ENCODE assay signal across 26 cellular contexts in the genomic region with DNA sequence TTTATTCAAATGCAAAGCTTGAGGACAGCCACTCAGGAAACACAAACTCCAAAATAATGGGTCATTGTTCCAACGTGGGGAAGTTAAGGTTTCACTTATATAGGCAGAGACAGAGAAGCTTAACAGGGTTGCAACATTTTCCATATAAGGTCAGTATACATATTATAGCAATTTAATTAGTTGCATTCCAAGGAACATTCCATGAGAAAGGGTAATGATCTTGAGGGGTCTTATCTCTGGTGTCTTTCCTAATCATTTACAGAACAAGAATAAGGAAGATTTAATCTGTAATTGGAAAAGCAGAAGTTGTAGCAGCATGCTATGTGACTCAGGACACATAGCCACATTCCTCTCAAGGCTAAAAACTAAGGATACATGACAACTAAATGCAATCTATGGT. TPM values are rescaled to one million over a fixed set of nuclear protein-coding genes. Genes with fewer than 3 reads are reported as not detected.
A peak's percentile ranks its signal among the peaks of the same experiment; 100 is the strongest.
DNase-seq lines count a peak whose midpoint lies in the region; TF ChIP-seq lines count a peak whose summit lies in the region.
"Had no signal": no experiment of that assay in that cellular context is flagged by ENCODE, and none has a peak within 500 bp of the region (broad histone marks: within the 10 kb centered on the region; RNA-seq: fewer than 3 reads in every experiment).

No MANE protein-coding gene starts in this region.

- H3K9me2 ChIP-seq in GM23248 (ENCODE audit: insufficient read depth), result no peaks in the 10 kb centered on the region

- no peak overlapping the region for H4K8ac ChIP-seq in mesenchymal stem cell (ENCODE audit: low read length)

- no peak overlapping the region for H3K23ac ChIP-seq in mesenchymal stem cell (ENCODE audit: low read length in 2 of 2)

- H4K91ac ChIP-seq in mesenchymal stem cell (ENCODE audit: low read length), result no peak overlapping the region

- no peaks in the 10 kb centered on the region for H4K20me1 ChIP-seq in GM23248 (ENCODE audit: insufficient read depth)

- no peaks in the 10 kb centered on the region for H3K79me2 ChIP-seq in GM23248 (ENCODE audit: insufficient read depth)

- no peak overlapping the region for H3K18ac ChIP-seq in mesenchymal stem cell (ENCODE audit: low read depth in 1 of 2, low read length in 2 of 2)

- intact Hi-C loops in sigmoid colon (cut with DNase I), result no loop called here

- no peak for TF ChIP-seq POLR2A in sigmoid colon (IDR thresholded peaks at IDR 0.05)

- no peaks in the 10 kb centered on the region for H3F3A ChIP-seq in GM23248 (ENCODE audit: insufficient read depth)

- H2BK12ac ChIP-seq in mesenchymal stem cell (ENCODE audit: low read length in 2 of 2), result no peak overlapping the region

- no peak overlapping the region for H3K4ac ChIP-seq in mesenchymal stem cell (ENCODE audit: low read depth in 1 of 2, low read length in 2 of 2)

- H3K9me3 ChIP-seq in GM23248 (ENCODE audit: low read depth), result no peaks in the 10 kb centered on the region
- no peaks in the 10 kb centered on the region for H3K9me3 ChIP-seq in mesenchymal stem cell (ENCODE audit: control insufficient read depth, low read length)
- no peaks in the 10 kb centered on the region for H3K9me3 ChIP-seq in sigmoid colon
- H3K9me3 ChIP-seq: mucosa of descending colon, prostate gland, thyroid gland had no signal

- H3K14ac ChIP-seq in mesenchymal stem cell (ENCODE audit: low read length in 2 of 2), result no peak overlapping the region

- H3K4me1 ChIP-seq in GM23248 (ENCODE audit: insufficient read depth), result no peaks in the 10 kb centered on the region
- H3K4me1 ChIP-seq in mesenchymal stem cell (ENCODE audit: control insufficient read depth, insufficient read depth, low read depth, low read length), result no peaks in the 10 kb centered on the region
- peaks cover 0 to 7% (median 2%) of the 10 kb centered on the region in 4 donors for H3K4me1 ChIP-seq in sigmoid colon
- H3K4me1 ChIP-seq: prostate gland had no signal

- no peaks in the 10 kb centered on the region for H3K36me3 ChIP-seq in GM23248 (ENCODE audit: low read depth)
- peaks cover 0 to 4% of the 10 kb centered on the region in 2 experiments for H3K36me3 ChIP-seq in mesenchymal stem cell (ENCODE audit: control insufficient read depth in 1 of 2, insufficient read depth in 2 of 2, low read depth in 1 of 2, low read length in 2 of 2)
- H3K36me3 ChIP-seq in sigmoid colon, result no peaks in the 10 kb centered on the region
- H3K36me3 ChIP-seq: prostate gland, thyroid gland had no signal

- H3K4me2 ChIP-seq in GM23248 (ENCODE audit: unreplicated experiment) (no peak overlapping the region), mesenchymal stem cell (ENCODE audit: low read length, poor library complexity, severe bottlenecking) (no peak overlapping the region)
- H3K4me2 ChIP-seq: KMS-11 had no signal

- H2BK120ac ChIP-seq in mesenchymal stem cell (ENCODE audit: low read depth, low read length), result no peak overlapping the region

- in situ Hi-C loops in GM23248 (cut with MboI), result no loop called here

- H3K27ac ChIP-seq in GM23248 (no peak overlapping the region), mesenchymal stem cell (ENCODE audit: low read length, poor library complexity, severe bottlenecking) (no peak overlapping the region), sigmoid colon (no peak overlapping the region)
- H3K27ac ChIP-seq: C4-2B, HL-60, KMS-11, prostate gland, thyroid gland, VCaP had no signal

- DNase-seq in CD1c-positive myeloid dendritic cell (ENCODE audit: extremely low spot score), result peak; percentile 18
- peak; percentile 7 for DNase-seq in GM23248
- peak; percentile 32 for DNase-seq in OCI-M1 (lab: John Stamatoyannopoulos, UW)
- DNase-seq in mesenchymal stem cell, result peak; percentile 8
- no peak for DNase-seq in NAMALWA (ENCODE audit: low spot score)
- no peak for DNase-seq in sigmoid colon
- DNase-seq in GM20000 (ENCODE audit: low spot score), result no peak
- DNase-seq: activated CD4-positive, alpha-beta T cell treated with anti-CD3 and anti-CD28 coated beads for 4 hours; activated CD8-positive, alpha-beta T cell treated with anti-CD3 and anti-CD28 coated beads, Interleukin-2, amount 10 ng/mL, durations not matched to agents 7 days and 5 days; activated naive CD4-positive, alpha-beta T cell treated with anti-CD3 and anti-CD28 coated beads, Interleukin-2, amount 50 U/mL, for 16 hours; left cardiac atrium; MM.1S; mucosa of descending colon; natural killer cell; occipital lobe; RPMI8226; stimulated activated CD4-positive, alpha-beta T cell treated with anti-CD3 and anti-CD28 coated beads, Interleukin-4, amount 100 ng/mL, for 1 hour; T-helper 2 cell; thyroid gland had no signal

- H3K27me3 ChIP-seq in GM23248 (replicated peaks; ENCODE audit: insufficient read depth) (no peaks in the 10 kb centered on the region), mesenchymal stem cell (ENCODE audit: control insufficient read depth in 1 of 2, insufficient read depth in 1 of 2, low read length in 2 of 2) (no peaks in the 10 kb centered on the region), sigmoid colon (no peaks in the 10 kb centered on the region)
- H3K27me3 ChIP-seq: thyroid gland had no signal

- H2AFZ ChIP-seq in GM23248 (no peak overlapping the region), mesenchymal stem cell (ENCODE audit: low read depth, low read length) (no peak overlapping the region)

- H2AK5ac ChIP-seq in mesenchymal stem cell (ENCODE audit: low read length, severe bottlenecking), result no peak overlapping the region

- no peak overlapping the region for H2BK5ac ChIP-seq in mesenchymal stem cell (ENCODE audit: low read depth, low read length, poor library complexity, severe bottlenecking)

- H3K9ac ChIP-seq in GM23248 (no peak overlapping the region), mesenchymal stem cell (ENCODE audit: low read length) (no peak overlapping the region)
- H3K9ac ChIP-seq: KMS-11 had no signal

- 3 to 12% methylated on average over 1 of the region's 1 CpG for WGBS in GM23248 (ENCODE audit: low coverage in 1 of 2, low lambda C conversion rate in 2 of 2, missing lambda C conversion rate in 2 of 2), 2 experiments
- no CpG with 5 or more reads among the region's 1 CpG for WGBS in mesenchymal stem cell
- 16 to 51% methylated on average over 1 of the region's 1 CpG for whole genome bisulfite sequencing in sigmoid colon, 2 donors

- H3K4me3 ChIP-seq in GM23248 (no peak overlapping the region), mesenchymal stem cell (ENCODE audit: insufficient read depth in 1 of 2, low read depth in 1 of 2, low read length in 2 of 2) (no peak overlapping the region), sigmoid colon (no peak overlapping the region)
- H3K4me3 ChIP-seq: lung, mucosa of descending colon, prostate gland, thyroid gland had no signal

- H2BK15ac ChIP-seq in mesenchymal stem cell (ENCODE audit: low read depth, poor library complexity, severe bottlenecking), result no peak overlapping the region

- H3K79me1 ChIP-seq in mesenchymal stem cell (replicated peaks; ENCODE audit: low read length, poor library complexity, severe bottlenecking), result no peaks in the 10 kb centered on the region

- TF ChIP-seq CTCF in sigmoid colon (IDR thresholded peaks at IDR 0.05) (no peak), GM20000 (IDR thresholded peaks at IDR 0.05; ENCODE audit: extremely low read depth, missing control alignments) (no peak)

- TF ChIP-seq EP300 in sigmoid colon (IDR thresholded peaks at IDR 0.05), result no peak

RNA-seq across cellular contexts. Expression of a gene that starts 4.9 kb away (rescaled TPM):
- 1.4 and 2.9 TPM in 2 replicates for total RNA-seq in GM23248 (2014; rRNA removed; shearing (Covaris generic))
- 3.6 and 4.2 TPM in 2 replicates for polyA plus RNA-seq in GM23248 (2016; fragmentation: Nextera tagmentation; extraction: Ambion mirVana)
- polyA plus RNA-seq in mesenchymal stem cell (2013, experiment 1 of 2), result 1.6 TPM
- 1.1 TPM for polyA plus RNA-seq in mesenchymal stem cell (2013, experiment 2 of 2)
- total RNA-seq in sigmoid colon, result 1 to 10 TPM in 2 of 4 donors, under 1 TPM in 2; 0.55 to 1.2 (median 0.87) TPM
- 1 to 10 TPM; 1.2 to 1.9 (median 1.8) TPM for polyA plus RNA-seq in sigmoid colon
- total RNA-seq: activated T-helper 17 cell treated with anti-CD3 and anti-CD28 coated beads, Interleukin-2, amount 50 U/mL, for 72 hours had no signal

Comparison
In these comparisons a context has a peak if more than half of its experiments do, and no peak if none do; other contexts are left out.
1. DNase-seq: peak in CD1c-positive myeloid dendritic cell (single experiment), GM23248 (single experiment), OCI-M1 (single experiment) and mesenchymal stem cell (single experiment); none in NAMALWA (single experiment), sigmoid colon (single experiment) and GM20000 (single experiment).